ENCODE assay signal across 8 cellular contexts in genomic region chr2:173075056-173075780, GRCh38. TPM values are rescaled to one million over a fixed set of nuclear protein-coding genes. Genes with fewer than 3 reads are reported as not detected.
DNase-seq lines count a peak whose midpoint lies in the region; ATAC-seq and TF ChIP-seq lines count a peak whose summit lies in the region.

No MANE protein-coding gene starts in this region.

- H3K36me3 Mint-ChIP-seq in naive B cell, result no peaks in the 10 kb centered on the region

- H2AFZ ChIP-seq in DND-41 (ENCODE audit: low read depth, low read length), result peak overlapping the region; percentile 89

- peaks cover 40% of the 10 kb centered on the region for H3K79me2 ChIP-seq in DND-41 (ENCODE audit: insufficient read depth, low read length)

- H3K27ac Mint-ChIP-seq in naive B cell, result peak overlapping the region in 3 of 6 donors; percentile 62 to 79 (median 65)

- no peaks in the 10 kb centered on the region for H3K9me3 ChIP-seq in DND-41 (ENCODE audit: insufficient read depth, low read length, severe bottlenecking)

- H3K4me2 ChIP-seq in DND-41 (ENCODE audit: insufficient read depth, low read length), result peak overlapping the region; percentile 84

- peaks cover 2 to 16% (median 10%) of the 10 kb centered on the region in 3 donors for H3K27me3 Mint-ChIP-seq in naive B cell

- no peaks in the 10 kb centered on the region for H3K27me3 ChIP-seq in DND-41 (ENCODE audit: insufficient read depth, low read length, poor library complexity)

- TF ChIP-seq CTCF in DND-41 (IDR thresholded peaks at IDR 0.05; ENCODE audit: borderline replicate concordance, extremely low read depth, low read length, poor library complexity, severe bottlenecking), result no peak

- H3K27ac ChIP-seq in DND-41 (ENCODE audit: low read length) (peak overlapping the region; percentile 76), caudate nucleus (ENCODE audit: low read depth, low read length) (peak overlapping the region; percentile 44)

- ATAC-seq in DND-41 (ENCODE audit: insufficient read depth, low read depth) (no peak), naive B cell (ENCODE audit: low read depth in 2 of 2) (no peak), HG02678 (IDR thresholded peaks at IDR 0.05; ENCODE audit: unreplicated experiment) (no peak)

- peak overlapping the region; percentile 64 to 72; a peak in 3 of 4 replicates for H3K4me3 ChIP-seq in DND-41 (ENCODE audit: low read depth in 1 of 2, low read length in 2 of 2)
- H3K4me3 ChIP-seq in Jurkat, Clone E6-1 (ENCODE audit: low read length), result peak overlapping the region; percentile 76

- DNase-seq in DND-41 (no peak), caudate nucleus (lab: John Stamatoyannopoulos, UW) (no peak), naive B cell (no peak), HUDEP-2 (lab: John Stamatoyannopoulos, UW; ENCODE audit: unreplicated experiment in 76 of 76) (no peak), UCSD-AML1 (lab: John Stamatoyannopoulos, UW; ENCODE audit: unreplicated experiment) (no peak)
- peak; percentile 10 for DNase-seq in Jurkat, Clone E6-1 (ENCODE audit: low read depth, low spot score)
- DNase-seq in activated effector memory CD4-positive, alpha-beta T cell treated with Interleukin-2 at 50 U/mL for 16 hours, result no peak

- H3K9ac ChIP-seq in DND-41 (ENCODE audit: low read depth, low read length), result peak overlapping the region; percentile 83

- H3K4me1 ChIP-seq in DND-41 (ENCODE audit: insufficient read depth, low read length), result peaks cover 27% of the 10 kb centered on the region

- H4K20me1 ChIP-seq in DND-41 (ENCODE audit: insufficient read depth, low read length), result peaks cover 15% of the 10 kb centered on the region; the same call in 1 of the 2 replicates

- no peaks in the 10 kb centered on the region for H3K9me3 Mint-ChIP-seq in naive B cell

- H3K36me3 ChIP-seq in DND-41 (ENCODE audit: insufficient read depth, low read length), result no peaks in the 10 kb centered on the region

- peaks cover 8 to 16% (median 10%) of the 10 kb centered on the region in 3 donors for H3K4me1 Mint-ChIP-seq in naive B cell

- H3K4me3 Mint-ChIP-seq in naive B cell, result peak overlapping the region; percentile 67 to 93 (median 86)

RNA-seq across cellular contexts. Expression of gene MAP3K20, which starts 0.4 kb away (rescaled TPM):
- 29.3 TPM for polyA plus RNA-seq in Jurkat, Clone E6-1 (2012; ENCODE audit: insufficient read depth, insufficient read length)
- 10 to 100 TPM in 2 of 6 donors, 1 to 10 TPM in 4; 6.0 to 15.4 (median 9.6) TPM for polyA plus RNA-seq in naive B cell (ENCODE audit: low read depth in 6 of 6)
